8 cellular contexts compared by ENCODE assay signal in the genomic region with DNA sequence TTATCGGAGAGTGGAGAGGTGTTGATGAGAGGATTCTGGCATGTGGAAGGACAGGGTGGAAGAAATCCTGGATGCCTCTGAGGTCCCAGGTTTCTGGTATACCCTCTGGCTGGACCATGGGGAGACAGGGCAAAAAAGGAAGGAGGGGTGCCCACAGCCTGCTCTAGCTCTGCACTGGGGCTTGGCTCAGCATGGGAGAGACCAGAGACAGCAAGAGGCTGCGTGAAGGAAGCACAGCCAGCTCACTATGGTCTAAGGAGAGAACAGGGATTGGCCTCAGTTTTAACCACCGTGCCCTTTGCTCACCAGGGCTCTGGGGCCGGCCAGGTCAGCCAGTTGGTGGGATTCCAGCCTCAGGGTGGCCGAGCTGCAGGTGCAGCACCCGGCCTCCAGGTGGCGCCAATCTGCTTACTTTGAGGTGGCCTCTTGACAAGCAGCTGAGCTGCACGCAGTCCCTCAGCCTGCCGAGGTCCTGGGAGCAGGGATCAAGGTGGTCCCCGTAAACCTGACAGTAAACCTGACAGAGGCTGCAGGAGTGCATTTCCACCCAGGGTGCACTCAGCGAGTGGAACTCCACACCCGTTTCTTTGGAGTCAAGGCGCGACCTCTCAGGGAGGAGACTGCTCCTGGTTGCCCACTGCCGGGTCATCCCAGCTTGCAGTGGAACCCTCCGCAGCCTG. TPM values are rescaled to one million over a fixed set of nuclear protein-coding genes. Genes with fewer than 3 reads are reported as not detected.
DNase-seq lines count a peak whose midpoint lies in the region; ATAC-seq and TF ChIP-seq lines count a peak whose summit lies in the region.

No MANE protein-coding gene starts in this region.

- H3K36me3 Mint-ChIP-seq in HFFc6 (ENCODE audit: low read depth) = no peaks in the 10 kb centered on the region
- H3K36me3 Mint-ChIP-seq in central memory CD8-positive, alpha-beta T cell (ENCODE audit: insufficient read depth) = peaks cover 7% of the 10 kb centered on the region

- peaks cover 25% of the 10 kb centered on the region for H3K4me1 Mint-ChIP-seq in HFFc6 (ENCODE audit: low read depth)
- H3K4me1 Mint-ChIP-seq in central memory CD8-positive, alpha-beta T cell = peaks cover 16% of the 10 kb centered on the region

- H3K4me3 Mint-ChIP-seq in HFFc6 = peak overlapping the region; percentile 88; the same call in 1 of the 2 replicates
- peak overlapping the region; percentile 67 for H3K4me3 Mint-ChIP-seq in central memory CD8-positive, alpha-beta T cell

- peak; percentile 99 for TF ChIP-seq CTCF in HFFc6 (IDR thresholded peaks at IDR 0.05)

- H3K27me3 Mint-ChIP-seq in HFFc6 (ENCODE audit: insufficient read depth) = peaks cover 9% of the 10 kb centered on the region
- peaks cover 54% of the 10 kb centered on the region for H3K27me3 Mint-ChIP-seq in central memory CD8-positive, alpha-beta T cell

- H3K27ac Mint-ChIP-seq in HFFc6 = no peak overlapping the region
- H3K27ac Mint-ChIP-seq in central memory CD8-positive, alpha-beta T cell (ENCODE audit: low read depth) = no peak overlapping the region

- peak; percentile 29 for DNase-seq in DMS153 (lab: John Stamatoyannopoulos, UW)
- DNase-seq in HFFc6 = peak; percentile 61
- peak; percentile 71 for DNase-seq in NCI-H2196 treated with DMSO at 0.1 percent for 48 hours (lab: John Stamatoyannopoulos, UW; ENCODE audit: unreplicated experiment)
- DNase-seq in activated CD4-positive, alpha-beta T cell treated with anti-CD3 and anti-CD28 coated beads for 24 hours (ENCODE audit: low read depth in 2 of 2) = peak; percentile 53 to 63
- DNase-seq in central memory CD8-positive, alpha-beta T cell (ENCODE audit: low spot score in 2 of 2) = peak; percentile 46 to 69
- peak; percentile 87 for DNase-seq in left lobe of liver (ENCODE audit: low spot score)
- DNase-seq in stimulated activated CD4-positive, alpha-beta T cell treated with anti-CD3 and anti-CD28 coated beads, Interleukin-4, amount 100 ng/mL, for 48 hours (ENCODE audit: low read depth in 2 of 2) = peak; percentile 61 to 67
- no peak for DNase-seq in mesenteric fat pad (ENCODE audit: low spot score)

- no peaks in the 10 kb centered on the region for H3K9me3 Mint-ChIP-seq in HFFc6
- no peaks in the 10 kb centered on the region for H3K9me3 Mint-ChIP-seq in central memory CD8-positive, alpha-beta T cell

- ATAC-seq in central memory CD8-positive, alpha-beta T cell (replicated peaks; ENCODE audit: extremely low read depth, poor library complexity, severe bottlenecking) = peak; percentile 63
- peak; percentile 90 for ATAC-seq in left lobe of liver

RNA-seq across cellular contexts. Expression of a gene that starts 25.0 kb away (rescaled TPM):
- 10 to 100 TPM; 56.2 to 67.2 (median 63.5) TPM for total RNA-seq in HFFc6 (2021; fragmentation: NEBNext Ultra II Directional; extraction: Animal tissue kit (Norgen Biotek cat#: 25700))
- total RNA-seq in left lobe of liver (11.6 TPM), mesenteric fat pad (60.1 TPM)
